ENCODE assay signal across 1 cellular context in the genomic region with DNA sequence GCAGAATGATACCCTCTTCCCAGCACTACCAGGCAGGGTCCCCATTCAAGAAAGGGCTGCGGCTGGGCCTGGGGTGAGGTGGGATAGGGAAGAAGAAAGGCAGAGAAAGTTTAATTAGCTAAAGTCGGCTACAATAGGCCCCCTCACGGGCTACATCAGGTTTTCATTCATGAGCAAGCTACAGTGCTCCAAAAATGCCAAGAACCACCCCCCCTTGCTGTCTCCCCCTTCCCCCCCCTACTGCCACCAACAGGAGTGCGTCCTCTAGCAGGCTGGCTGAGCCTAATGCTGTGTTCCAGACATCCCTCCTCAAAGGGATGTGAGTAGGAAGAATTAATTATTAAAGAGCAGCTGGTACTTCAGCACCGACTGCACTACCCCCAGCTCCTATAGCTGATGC.
TF ChIP-seq lines count a peak whose summit lies in the region.

No MANE protein-coding gene starts in this region.

TF ChIP-seq in K562, 482 proteins besides CTCF, POLR2A, EP300 and RAD21:
- TF ChIP-seq ZC3H11A (IDR thresholded peaks at IDR 0.05; ENCODE audit: low read depth, low read length), result no peak
- no peak for TF ChIP-seq PCBP1 (IDR thresholded peaks at IDR 0.05; ENCODE audit: low read depth, low read length, poor library complexity, severe bottlenecking)
- no peak for TF ChIP-seq ZBTB2 (IDR thresholded peaks at IDR 0.05)
- peak; percentile 55; the same call in 1 of the 2 replicates for TF ChIP-seq VEZF1 (CRISPR knock-in tag; IDR thresholded peaks at IDR 0.05)
